21 cellular contexts compared by ENCODE assay signal in the genomic region with DNA sequence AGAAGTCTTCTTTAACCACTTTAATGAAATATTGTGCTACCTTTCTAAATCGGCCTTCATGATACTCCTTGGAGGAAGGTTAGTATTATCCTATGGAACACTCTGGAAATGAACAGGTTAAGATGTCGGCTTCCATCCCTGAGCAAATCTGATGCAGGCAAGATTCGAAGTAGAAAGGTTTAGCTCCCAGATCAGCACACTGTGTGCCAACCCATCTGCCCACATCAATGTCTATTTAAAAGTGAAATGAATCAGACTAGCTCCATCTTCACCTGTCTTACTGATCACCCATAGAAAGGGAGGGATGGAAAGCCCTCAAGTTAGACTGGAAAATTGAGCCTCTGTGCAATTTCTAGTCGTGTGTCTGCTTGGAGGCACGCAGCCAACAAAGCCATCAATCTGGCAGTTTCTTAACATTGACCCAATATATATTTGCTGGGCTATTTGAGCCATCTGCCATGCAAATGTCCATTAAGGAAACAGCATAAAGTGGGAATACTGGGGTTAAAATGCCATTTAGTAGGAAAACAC.
"Had no signal": no experiment of that assay in that cellular context is flagged by ENCODE, and none has a peak within 500 bp of the region (broad histone marks: within the 10 kb centered on the region; RNA-seq: fewer than 3 reads in every experiment).

No MANE protein-coding gene starts in this region.

- H3K27me3 ChIP-seq: brain microvascular endothelial cell, heart left ventricle, right lobe of liver, upper lobe of left lung had no signal

- H3K4me1 ChIP-seq: heart left ventricle, lower lobe of right lung, psoas muscle, right lobe of liver, upper lobe of left lung had no signal

- H3K27ac ChIP-seq: brain microvascular endothelial cell, epithelial cell of prostate, heart left ventricle, lower lobe of right lung, psoas muscle, right lobe of liver, upper lobe of left lung had no signal

- H3K36me3 ChIP-seq: brain microvascular endothelial cell, heart left ventricle, lower lobe of right lung, right lobe of liver, upper lobe of left lung had no signal

- H3K4me3 ChIP-seq: heart left ventricle, lower lobe of right lung, psoas muscle, right lobe of liver, smooth muscle cell, upper lobe of left lung had no signal

- H3K9me3 ChIP-seq: heart left ventricle, lower lobe of right lung, psoas muscle, right lobe of liver, upper lobe of left lung had no signal

- DNase-seq: activated CD4-positive, alpha-beta T cell treated with anti-CD3 and anti-CD28 coated beads for 4 hours; activated CD8-positive, alpha-beta memory T cell treated with anti-CD3 and anti-CD28 coated beads, Interleukin-2, amount 50 U/mL, for 4 hours; activated CD8-positive, alpha-beta T cell treated with anti-CD3 and anti-CD28 coated beads, Interleukin-2, amount 10 ng/mL, durations not matched to agents 7 days and 5 days; activated naive CD4-positive, alpha-beta T cell treated with Interleukin-2 at 50 U/mL for 16 hours; anterior cingulate cortex; brain microvascular endothelial cell; cerebellar nuclear complex; effector memory CD8-positive, alpha-beta T cell; foreskin melanocyte; heart left ventricle; left colon; lower lobe of right lung; nephron progenitor cell; psoas muscle; right lobe of liver; stimulated activated CD4-positive, alpha-beta T cell treated with anti-CD3 and anti-CD28 coated beads, Interleukin-4, amount 100 ng/mL, for 4 hours; stimulated activated CD8-positive, alpha-beta memory T cell treated with anti-CD3 and anti-CD28 coated beads, Interleukin-4, amount 100 ng/mL, for 48 hours; stimulated activated naive CD8-positive, alpha-beta T cell treated with anti-CD3 and anti-CD28 coated beads, Interleukin-15, Interleukin-2, amounts not matched to agents 100 U/mL and 50 U/mL, for 24 hours; upper lobe of left lung had no signal
